8 cellular contexts compared by ENCODE assay signal in the genomic region with DNA sequence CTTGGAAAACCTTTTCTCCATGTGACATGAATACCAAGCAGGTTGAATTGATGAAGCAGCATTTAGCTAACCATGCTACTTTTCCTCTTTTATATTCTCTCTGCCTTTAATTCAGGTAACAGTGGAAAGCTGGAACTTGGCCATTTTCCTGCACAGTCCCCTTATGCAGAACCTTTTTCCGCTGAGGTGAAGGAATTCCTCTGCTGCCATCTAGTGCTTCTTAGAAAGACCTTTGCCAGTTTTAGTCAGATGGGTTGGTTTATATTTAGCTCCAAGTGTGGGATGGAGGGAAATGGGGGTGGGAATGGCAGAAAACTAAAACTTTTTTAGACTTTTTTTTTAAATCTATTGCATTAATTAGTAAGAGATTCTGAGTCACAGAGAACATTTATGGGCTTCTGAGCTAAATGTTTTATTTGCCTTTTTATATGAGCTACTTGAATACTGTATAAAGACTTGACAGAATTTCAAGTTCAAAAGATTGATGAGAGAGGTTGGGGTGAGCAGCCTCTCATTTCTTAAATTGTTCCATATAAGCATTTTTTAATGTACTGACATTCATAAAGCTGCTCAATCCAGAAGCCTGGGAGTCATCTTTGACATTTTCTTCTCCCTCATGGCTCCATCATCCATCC.
DNase-seq lines count a peak whose midpoint lies in the region; ATAC-seq and TF ChIP-seq lines count a peak whose summit lies in the region.

No MANE protein-coding gene starts in this region.

- H3K27ac ChIP-seq in AG04450 (ENCODE audit: low read depth, low read length) (no peak overlapping the region), prostate gland (no peak overlapping the region)
- H3K27ac ChIP-seq in effector memory CD4-positive, alpha-beta T cell (ENCODE audit: insufficient read depth, low read length, poor library complexity, severe bottlenecking) = no peak overlapping the region

- intact Hi-C loops in prostate gland (cut with DNase I) = loop anchor here (5.0 kb wide), 1 partner anchor 1242 kb away; no protein-coding TSS in a partner anchor

- H3K4me3 ChIP-seq in AG04450 (ENCODE audit: low read depth, low read length) (no peak overlapping the region), prostate gland (no peak overlapping the region)
- no peak overlapping the region for H3K4me3 ChIP-seq in effector memory CD4-positive, alpha-beta T cell (ENCODE audit: insufficient read depth, low read depth, low read length, poor library complexity, severe bottlenecking)

- peak; percentile 58 for ATAC-seq in GM18909 (IDR thresholded peaks at IDR 0.05; ENCODE audit: poor library complexity, unreplicated experiment)
- ATAC-seq in effector memory CD8-positive, alpha-beta T cell (replicated peaks) = no peak

- no peaks in the 10 kb centered on the region for H3K36me3 ChIP-seq in prostate gland
- no peaks in the 10 kb centered on the region for H3K36me3 ChIP-seq in effector memory CD4-positive, alpha-beta T cell (ENCODE audit: control insufficient read depth, insufficient read depth, low read length)

- no peaks in the 10 kb centered on the region for H3K36me3 Mint-ChIP-seq in effector memory CD8-positive, alpha-beta T cell (ENCODE audit: insufficient read depth)

- no peaks in the 10 kb centered on the region for H3K4me1 Mint-ChIP-seq in effector memory CD8-positive, alpha-beta T cell (ENCODE audit: low read depth in 2 of 2)

- no peaks in the 10 kb centered on the region for H3K4me1 ChIP-seq in prostate gland (replicated peaks)
- H3K4me1 ChIP-seq in effector memory CD4-positive, alpha-beta T cell (ENCODE audit: control insufficient read depth, insufficient read depth, low read length, poor library complexity, severe bottlenecking) = no peaks in the 10 kb centered on the region

- no peaks in the 10 kb centered on the region for H3K9me3 ChIP-seq in AG04450 (ENCODE audit: control insufficient read depth, insufficient read depth, low read length)
- no peaks in the 10 kb centered on the region for H3K9me3 ChIP-seq in prostate gland
- H3K9me3 ChIP-seq in effector memory CD4-positive, alpha-beta T cell (ENCODE audit: control insufficient read depth, low read length) = no peaks in the 10 kb centered on the region

- H3K4me3 Mint-ChIP-seq in effector memory CD8-positive, alpha-beta T cell = no peak overlapping the region

- CTCF ChIA-PET in AG04450 (lab: Charles Lee) = interaction anchor here (0.6 to 4.5 kb wide), 38 partner anchors 9 to 1688 kb away, joined by 3 to 115 read pairs (median 4); a partner anchor contains a TSS

- no peak for TF ChIP-seq POLR2A in prostate gland (IDR thresholded peaks at IDR 0.05)

- WGBS in prostate gland = 0% methylated on average over 1 of the region's 1 CpG

- DNase-seq in AG04450 (ENCODE audit: low read depth, low spot score) (peak; percentile 51), NCI-H128 (lab: John Stamatoyannopoulos, UW; ENCODE audit: unreplicated experiment) (peak; percentile 57), SKM-1 treated with dmso at 0.1 percent for 144 hours (lab: John Stamatoyannopoulos, UW; ENCODE audit: unreplicated experiment) (peak; percentile 42), foreskin melanocyte (peak; percentile 68), prostate gland (ENCODE audit: low spot score) (peak; percentile 29)
- DNase-seq in effector memory CD8-positive, alpha-beta T cell = no peak
- DNase-seq in effector memory CD4-positive, alpha-beta T cell = no peak

- POLR2A ChIA-PET in AG04450 (lab: Yijun Ruan, JAX) = no interaction called here

- peaks cover 6 to 9% of the 10 kb centered on the region in 2 donors for H3K27me3 Mint-ChIP-seq in effector memory CD8-positive, alpha-beta T cell

- H3K27me3 ChIP-seq in AG04450 (ENCODE audit: control insufficient read depth, insufficient read depth, low read length) = no peaks in the 10 kb centered on the region
- H3K27me3 ChIP-seq in prostate gland (replicated peaks; ENCODE audit: insufficient read depth) = no peaks in the 10 kb centered on the region
- H3K27me3 ChIP-seq in effector memory CD4-positive, alpha-beta T cell (replicated peaks; ENCODE audit: control insufficient read depth, insufficient read depth, low read length, poor library complexity, severe bottlenecking) = no peaks in the 10 kb centered on the region

- TF ChIP-seq CTCF in AG04450 (IDR thresholded peaks at IDR 0.05; ENCODE audit: low read depth, low read length) (peak; percentile 79), prostate gland (IDR thresholded peaks at IDR 0.05) (peak in 2 of 4 experiments; percentile 27 to 37)

- no peaks in the 10 kb centered on the region for H3K9me3 Mint-ChIP-seq in effector memory CD8-positive, alpha-beta T cell

- no peak overlapping the region for H3K27ac Mint-ChIP-seq in effector memory CD8-positive, alpha-beta T cell

Comparison
In these comparisons a context has a peak if more than half of its experiments do, and no peak if none do; other contexts are left out.
1. DNase-seq: peak in AG04450 (single experiment), NCI-H128 (single experiment), SKM-1 treated with dmso at 0.1 percent for 144 hours (single experiment), foreskin melanocyte (single experiment) and prostate gland (single experiment); none in effector memory CD8-positive, alpha-beta T cell (0 of 3) and effector memory CD4-positive, alpha-beta T cell (0 of 3).